Comparison of ENCODE assay signal across 8 cellular contexts in genomic region chr14:36315159-36315853, GRCh38.
DNase-seq lines count a peak whose midpoint lies in the region; ATAC-seq lines count a peak whose summit lies in the region.

No MANE protein-coding gene starts in this region.

- ATAC-seq in HG02870 (IDR thresholded peaks at IDR 0.05; ENCODE audit: unreplicated experiment) = peak; percentile 76
- ATAC-seq in GM21515 (IDR thresholded peaks at IDR 0.05; ENCODE audit: unreplicated experiment) = no peak

- DNase-seq in NCI-H748 (lab: John Stamatoyannopoulos, UW; ENCODE audit: unreplicated experiment) = peak; percentile 23
- DNase-seq in NCI-H748 treated with DMSO at 0.1 percent for 48 hours (lab: John Stamatoyannopoulos, UW) = no peak
- peak; percentile 41 for DNase-seq in OCI-M1 (lab: John Stamatoyannopoulos, UW)
- peak in 2 of 3 donors; percentile 19 to 55 for DNase-seq in stimulated activated CD4-positive, alpha-beta T cell treated with anti-CD3 and anti-CD28 coated beads, TNF-alpha, amount 100 ng/mL, for 48 hours (ENCODE audit: low read depth in 3 of 3)
- DNase-seq in DMS 273 treated with DMSO at 0.1 percent for 48 hours (lab: John Stamatoyannopoulos, UW) = no peak
- DNase-seq in DMS 273 (lab: John Stamatoyannopoulos, UW; ENCODE audit: unreplicated experiment) = no peak

Comparison
In these comparisons a context has a peak if more than half of its experiments do, and no peak if none do; other contexts are left out.
1. DNase-seq: peak in NCI-H748 (single experiment), OCI-M1 (single experiment) and stimulated activated CD4-positive, alpha-beta T cell treated with anti-CD3 and anti-CD28 coated beads, TNF-alpha, amount 100 ng/mL, for 48 hours (2 of 3); none in NCI-H748 treated with DMSO at 0.1 percent for 48 hours (single experiment), DMS 273 treated with DMSO at 0.1 percent for 48 hours (single experiment) and DMS 273 (single experiment).